Comparison of ENCODE assay signal across 26 cellular contexts in genomic region chr12:111161898-111162297, GRCh38.
"Had no signal": no experiment of that assay in that cellular context is flagged by ENCODE, and none has a peak within 500 bp of the region (broad histone marks: within the 10 kb centered on the region; RNA-seq: fewer than 3 reads in every experiment).

No MANE protein-coding gene starts in this region.

- H3K4me1 ChIP-seq: stomach, suprapubic skin, testis, thyroid gland, tibial artery, tibial nerve, transverse colon, upper lobe of left lung, upper lobe of right lung, uterus, vagina had no signal

- ATAC-seq: stimulated activated memory B cell treated with anti-CD40 and anti-IgM and Interleukin-4, amounts not matched to agents 10 μg/mL and 1 μg/mL and 100 μg/mL, for 72 hours; stimulated activated naive B cell treated with anti-CD40 and anti-IgM and Interleukin-4, amounts not matched to agents 10 μg/mL and 1 μg/mL and 100 μg/mL, for 72 hours; stimulated activated naive CD8-positive, alpha-beta T cell treated with anti-CD3 and anti-CD28 coated beads, Interleukin-15, amount 100 ng/mL, for 72 hours; stimulated activated naive CD8-positive, alpha-beta T cell treated with anti-CD3 and anti-CD28 coated beads, Interleukin-15, Interleukin-2, amounts not matched to agents 100 U/mL and 50 U/mL, for 24 hours; upper lobe of right lung had no signal

- H3K27ac ChIP-seq: stomach, suprapubic skin, testis, thoracic aorta, thyroid gland, tibial artery, tibial nerve, transverse colon, upper lobe of left lung, upper lobe of right lung, uterus, vagina had no signal

- H3K4me3 ChIP-seq: stomach, suprapubic skin, testis, thoracic aorta, thyroid gland, tibial artery, tibial nerve, transverse colon, upper lobe of left lung, upper lobe of right lung, uterus, vagina had no signal

- H3K9me3 ChIP-seq: stomach, suprapubic skin, testis, thoracic aorta, thyroid gland, tibial artery, tibial nerve, transverse colon, upper lobe of left lung, upper lobe of right lung, uterus, vagina had no signal

- H3K27me3 ChIP-seq: testis, thyroid gland, tibial nerve, transverse colon, upper lobe of left lung, uterus, vagina had no signal

- FAIRE-seq: urothelium cell line had no signal

- H3K36me3 ChIP-seq: stomach, suprapubic skin, thoracic aorta, thyroid gland, tibial artery, tibial nerve, transverse colon, upper lobe of left lung, upper lobe of right lung, uterus, vagina had no signal

- DNase-seq: stimulated activated CD4-positive, alpha-beta T cell treated with anti-CD3 and anti-CD28 coated beads, Interleukin-2, amount 100 ng/mL, for 48 hours; stimulated activated CD4-positive, alpha-beta T cell treated with anti-CD3 and anti-CD28 coated beads, Interleukin-4, amount 100 ng/mL, for 1 hour; stimulated activated CD4-positive, alpha-beta T cell treated with anti-CD3 and anti-CD28 coated beads, Interleukin-4, amount 100 ng/mL, for 24 hours; stimulated activated CD4-positive, alpha-beta T cell treated with anti-CD3 and anti-CD28 coated beads, Interleukin-4, amount 100 ng/mL, for 4 hours; stimulated activated CD8-positive, alpha-beta memory T cell treated with anti-CD3 and anti-CD28 coated beads, Interleukin-4, amount 100 ng/mL, for 48 hours; stimulated activated naive B cell treated with anti-CD40 and anti-IgM and Interleukin-4, amounts not matched to agents 10 μg/mL and 1 μg/mL and 100 μg/mL, for 72 hours; stimulated activated naive CD4-positive, alpha-beta T cell; stimulated activated naive CD4-positive, alpha-beta T cell treated with Interleukin-2 at 50 U/mL for 16 hours; stimulated activated naive CD8-positive, alpha-beta T cell treated with anti-CD3 and anti-CD28 coated beads, Interleukin-15, amount 100 ng/mL, for 72 hours; stimulated activated naive CD8-positive, alpha-beta T cell treated with anti-CD3 and anti-CD28 coated beads, Interleukin-15, Interleukin-2, amounts not matched to agents 100 U/mL and 50 U/mL, for 24 hours; stomach; substantia nigra; testis; thyroid gland; tibial artery; transverse colon; trophoblast cell; upper lobe of left lung; upper lobe of right lung; uterus had no signal
